Comparison of ENCODE assay signal across 8 cellular contexts in genomic region chr9:128818099-128818838, GRCh38. TPM values are rescaled to one million over a fixed set of nuclear protein-coding genes. Genes with fewer than 3 reads are reported as not detected.
DNase-seq lines count a peak whose midpoint lies in the region; ATAC-seq and TF ChIP-seq lines count a peak whose summit lies in the region.

Gene ENDOG, plus strand, starts transcription at chr9:128818500. Its CDS starts 185 bp downstream, at chr9:128818685.

- H3K27me3 ChIP-seq in lung (ENCODE audit: control insufficient read depth, insufficient read depth), result no peaks in the 10 kb centered on the region

- ATAC-seq in GM19467 (IDR thresholded peaks at IDR 0.05; ENCODE audit: unreplicated experiment), result peak; percentile 86
- ATAC-seq in lung (ENCODE audit: insufficient read depth, low FRiP score), result peak; percentile 94

- H3K9me3 ChIP-seq in lung (ENCODE audit: control insufficient read depth in 2 of 2, insufficient read depth in 1 of 2, low read length in 1 of 2), result peaks cover 0 to 2% of the 10 kb centered on the region in 2 donors

- H3K4me3 ChIP-seq in lung, result peak within 1 kb of the TSS; percentile 65

- H3K27ac ChIP-seq in lung (ENCODE audit: low read depth in 1 of 2, low read length in 1 of 2), result peak within 1 kb of the TSS; percentile 87 to 93

- peak; percentile 91 for TF ChIP-seq CTCF in lung (IDR thresholded peaks at IDR 0.05; ENCODE audit: control extremely low read depth, extremely low read depth)

- WGBS in lung, 2 donors, result 0 to 1% methylated on average over 31 to 70 of the region's 70 CpGs

- H3K36me3 ChIP-seq in lung (ENCODE audit: control insufficient read depth in 2 of 2, insufficient read depth in 2 of 2, low read length in 2 of 2), result peaks cover 0 to 21% of the 10 kb centered on the region in 2 donors

- H3K4me1 ChIP-seq in lung (ENCODE audit: control insufficient read depth in 2 of 2, insufficient read depth in 2 of 2, low read length in 2 of 2), result peaks cover 0 to 6% of the 10 kb centered on the region in 2 donors

- DNase-seq in COLO829 (ENCODE audit: low spot score) (peak; percentile 100), HT-29 (ENCODE audit: low spot score) (peak; percentile 98), lung (ENCODE audit: low spot score) (peak; percentile 97)
- peak; percentile 90 for DNase-seq in NK-92 treated with Interleukin-12 subunit alpha and Interleukin-12 subunit beta, amount 100 ng/mL, for 24 hours (lab: John Stamatoyannopoulos, UW)
- DNase-seq in activated CD8-positive, alpha-beta memory T cell treated with anti-CD3 and anti-CD28 coated beads for 24 hours, result peak; percentile 99
- DNase-seq in effector CD8-positive, alpha-beta T cell (lab: John Stamatoyannopoulos, UW), result peak; percentile 98
- DNase-seq in stimulated activated CD4-positive, alpha-beta T cell treated with anti-CD3 and anti-CD28 coated beads, TNF-alpha, amount 100 ng/mL, for 4 hours (ENCODE audit: low read depth in 3 of 3), result peak; percentile 96 to 97 (median 96)

RNA-seq across cellular contexts. Expression of gene ENDOG, which starts in this region (rescaled TPM):
- total RNA-seq in HT-29 (2014; rRNA removed; shearing (Covaris generic)), result 52.1 and 70.8 TPM in 2 replicates
- total RNA-seq in lung, result 10 to 100 TPM in 1 of 2 donors, 1 to 10 TPM in 1; 5.6 to 36.6 TPM
- polyA plus RNA-seq in lung, result 10 to 100 TPM; 21.2 to 34.2 TPM

Comparison
In these comparisons a context has a peak if more than half of its experiments do, and no peak if none do; other contexts are left out.
1. Peak in every context shown above with its lines: DNase-seq, ATAC-seq, H3K4me3 ChIP-seq and H3K27ac ChIP-seq.